In the genomic region with DNA sequence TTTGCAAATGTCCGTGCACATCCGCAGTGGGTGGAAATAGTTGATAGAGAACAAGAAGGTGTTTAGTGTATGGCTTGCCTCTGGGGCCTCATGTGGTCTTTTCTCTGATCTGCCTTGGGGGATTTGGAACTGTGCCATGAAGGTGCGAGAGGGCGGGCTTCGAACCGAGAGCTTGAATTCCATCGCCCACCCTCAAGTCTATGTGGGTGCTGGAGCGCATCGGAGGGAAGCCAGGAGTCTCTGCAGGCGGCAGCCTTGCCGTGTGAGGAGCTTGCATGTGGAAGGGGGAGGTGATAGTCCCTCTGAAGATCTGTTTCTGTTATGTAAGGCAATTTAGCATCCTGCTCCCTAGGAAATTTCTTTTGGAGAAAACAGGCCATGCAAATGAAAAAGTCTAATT, we compare ENCODE assay signal across 13 cellular contexts.
DNase-seq lines count a peak whose midpoint lies in the region; ATAC-seq and TF ChIP-seq lines count a peak whose summit lies in the region.
"Had no signal": no experiment of that assay in that cellular context is flagged by ENCODE, and none has a peak within 500 bp of the region (broad histone marks: within the 10 kb centered on the region; RNA-seq: fewer than 3 reads in every experiment).

No MANE protein-coding gene starts in this region.

- H2BK5ac ChIP-seq in trophoblast cell (ENCODE audit: low read depth, low read length, poor library complexity): no peak overlapping the region

- peak in 3 of 10 donors; percentile 42 to 59 (median 51) for DNase-seq in dorsolateral prefrontal cortex
- no peak for DNase-seq in mesothelial cell of epicardium (ENCODE audit: low spot score in 2 of 2, unreplicated experiment in 2 of 2)
- no peak for DNase-seq in trophoblast cell
- DNase-seq in upper lobe of right lung: peak; percentile 46
- DNase-seq in activated effector memory CD4-positive, alpha-beta T cell treated with Interleukin-2 at 50 U/mL for 16 hours: no peak
- no peak for DNase-seq in activated CD8-positive, alpha-beta memory T cell treated with anti-CD3 and anti-CD28 coated beads for 24 hours
- DNase-seq: C1 segment of cervical spinal cord; Calu3; CD4-positive, alpha-beta T cell; DMS 273 treated with DMSO at 0.1 percent for 48 hours; HCEC 1CT had no signal

- H2AFZ ChIP-seq in trophoblast cell (ENCODE audit: insufficient read depth, low read length, poor library complexity): no peak overlapping the region

- no peak overlapping the region for H3K4me2 ChIP-seq in trophoblast cell (ENCODE audit: low read length)

- H3K9ac ChIP-seq in trophoblast cell (ENCODE audit: low read length): no peak overlapping the region

- H4K12ac ChIP-seq in trophoblast cell (ENCODE audit: low read depth, low read length): no peak overlapping the region

- H3K9me3 ChIP-seq in trophoblast cell (ENCODE audit: insufficient read depth, low read depth, low read length) (no peaks in the 10 kb centered on the region), upper lobe of right lung (no peaks in the 10 kb centered on the region)

- no peak overlapping the region for H3K14ac ChIP-seq in trophoblast cell (ENCODE audit: low read length)

- H3K79me2 ChIP-seq in trophoblast cell (ENCODE audit: control insufficient read depth, insufficient read depth, low read length, poor library complexity): no peaks in the 10 kb centered on the region

- intact Hi-C loops in dorsolateral prefrontal cortex (cut with DNase I) (no loop called here), upper lobe of right lung (cut with DNase I) (no loop called here)

- no peak overlapping the region for H3K4ac ChIP-seq in trophoblast cell (ENCODE audit: low read depth, low read length)

- no peak overlapping the region for H2BK12ac ChIP-seq in trophoblast cell (ENCODE audit: low read length)

- no peak overlapping the region for H3K23ac ChIP-seq in trophoblast cell (ENCODE audit: low read length)

- no CpG with 5 or more reads among the region's 11 CpGs for WGBS in trophoblast cell (ENCODE audit: extremely low coverage, insufficient coverage, insufficient read length)

- H3K27me3 ChIP-seq in dorsolateral prefrontal cortex (no peaks in the 10 kb centered on the region), trophoblast cell (ENCODE audit: insufficient read depth, low read length) (no peaks in the 10 kb centered on the region), upper lobe of right lung (no peaks in the 10 kb centered on the region)

- no peaks in the 10 kb centered on the region for H3K79me1 ChIP-seq in trophoblast cell (ENCODE audit: low read length)

- H3K27ac Mint-ChIP-seq in mesothelial cell of epicardium: peak overlapping the region; percentile 45
- H3K27ac Mint-ChIP-seq: B cell; CD4-positive, alpha-beta T cell had no signal

- H3K36me3 ChIP-seq in trophoblast cell (ENCODE audit: control insufficient read depth in 1 of 2, insufficient read depth in 2 of 2, low read length in 2 of 2): peaks cover 3 to 4% of the 10 kb centered on the region in 2 experiments
- H3K36me3 ChIP-seq in upper lobe of right lung: no peaks in the 10 kb centered on the region

- H2BK120ac ChIP-seq in trophoblast cell (ENCODE audit: insufficient read depth, low read length, poor library complexity): no peak overlapping the region

- TF ChIP-seq CTCF in dorsolateral prefrontal cortex (IDR thresholded peaks at IDR 0.05 in 54 of 56, conservative IDR thresholded peaks at IDR 0.05 in 2 of 56; ENCODE audit: low read depth in 1 of 56, partially characterized antibody in 56 of 56) (no peak), mesothelial cell of epicardium (IDR thresholded peaks at IDR 0.05; ENCODE audit: unreplicated experiment) (no peak), upper lobe of right lung (IDR thresholded peaks at IDR 0.05) (no peak)

- H3K27ac ChIP-seq in dorsolateral prefrontal cortex: peak overlapping the region in 31 of 59 donors; percentile 4 to 68 (median 40)
- no peak overlapping the region for H3K27ac ChIP-seq in trophoblast cell (ENCODE audit: low read depth, low read length)
- no peak overlapping the region for H3K27ac ChIP-seq in upper lobe of right lung

- H3K4me1 ChIP-seq in trophoblast cell (ENCODE audit: control insufficient read depth in 1 of 2, insufficient read depth in 2 of 2, low read length in 2 of 2) (no peaks in the 10 kb centered on the region), upper lobe of right lung (no peaks in the 10 kb centered on the region)

- no peak overlapping the region for H3K4me3 ChIP-seq in dorsolateral prefrontal cortex
- peak overlapping the region; percentile 10 for H3K4me3 ChIP-seq in trophoblast cell (ENCODE audit: low read depth, low read length)
- no peak overlapping the region for H3K4me3 ChIP-seq in upper lobe of right lung

- no peak overlapping the region for H2AK5ac ChIP-seq in trophoblast cell (ENCODE audit: low read length)

- no peaks in the 10 kb centered on the region for H3K9me3 Mint-ChIP-seq in mesothelial cell of epicardium
- H3K9me3 Mint-ChIP-seq: CD4-positive, alpha-beta T cell had no signal

- no peak overlapping the region for H4K91ac ChIP-seq in trophoblast cell (ENCODE audit: low read depth, low read length)

- H3K4me3 Mint-ChIP-seq in mesothelial cell of epicardium: no peak overlapping the region
- H3K4me3 Mint-ChIP-seq: B cell; CD4-positive, alpha-beta T cell had no signal

- peaks cover 13% of the 10 kb centered on the region for H3K4me1 Mint-ChIP-seq in mesothelial cell of epicardium
- H3K4me1 Mint-ChIP-seq: B cell had no signal

- H3K18ac ChIP-seq in trophoblast cell (ENCODE audit: low read length): no peak overlapping the region

- H3K36me3 Mint-ChIP-seq in mesothelial cell of epicardium: peaks cover 44% of the 10 kb centered on the region

- ATAC-seq in upper lobe of right lung (no peak), HG03095 (IDR thresholded peaks at IDR 0.05; ENCODE audit: unreplicated experiment) (no peak)

- H4K8ac ChIP-seq in trophoblast cell (ENCODE audit: low read depth, low read length): no peak overlapping the region

- H3K27me3 Mint-ChIP-seq in mesothelial cell of epicardium (ENCODE audit: low read depth): no peaks in the 10 kb centered on the region

Comparison
In these comparisons a context has a peak if more than half of its experiments do, and no peak if none do; other contexts are left out.
1. H3K27ac ChIP-seq: peak in dorsolateral prefrontal cortex (31 of 59); none in trophoblast cell (single experiment) and upper lobe of right lung (single experiment).